ENCODE assay signal across 8 cellular contexts in the genomic region with DNA sequence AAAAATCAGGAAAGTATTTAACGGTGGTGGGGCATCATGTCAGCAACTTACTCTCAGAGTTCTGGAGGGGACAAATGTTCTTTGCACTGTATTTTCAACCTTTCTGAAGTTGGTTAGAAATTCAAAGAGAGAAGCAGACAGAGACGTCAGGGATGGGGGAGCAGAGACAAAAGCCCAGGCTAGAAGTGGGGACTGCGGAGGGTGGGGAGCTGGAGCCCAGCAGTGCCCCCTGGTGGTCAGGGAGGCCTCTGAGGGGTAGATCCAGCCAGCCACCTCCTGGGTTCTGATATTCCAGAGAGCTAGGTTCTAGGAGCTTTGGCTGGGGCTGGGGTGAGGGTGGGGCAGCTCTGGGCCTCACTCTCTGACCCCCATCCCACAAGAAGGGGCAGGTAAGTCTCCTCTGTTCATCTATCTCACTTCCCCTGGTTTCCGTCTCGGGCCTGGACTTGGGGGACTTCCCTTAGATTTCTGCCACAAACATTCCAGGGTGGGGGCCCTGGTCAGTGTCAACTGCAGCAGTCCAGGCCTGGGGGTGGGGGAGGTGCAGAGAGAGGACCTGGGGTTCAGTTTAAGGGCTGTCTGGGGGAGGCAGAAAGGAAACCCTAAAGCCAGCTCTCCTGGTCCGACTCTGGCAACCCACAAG. TPM values are rescaled to one million over a fixed set of nuclear protein-coding genes. Genes with fewer than 3 reads are reported as not detected.
DNase-seq lines count a peak whose midpoint lies in the region; ATAC-seq and TF ChIP-seq lines count a peak whose summit lies in the region.

No MANE protein-coding gene starts in this region.

- 63% methylated on average over 6 of the region's 6 CpGs for WGBS in hepatocyte (ENCODE audit: low lambda C conversion rate, missing lambda C conversion rate)

- CTCF ChIA-PET in HEK293T (lab: Yijun Ruan, JAX), result interaction anchor here (0.6 to 1.8 kb wide), 22 partner anchors 10 to 208 kb away, joined by 3 to 12 read pairs (median 4); no protein-coding TSS in a partner anchor

- H3K4me3 ChIP-seq in SJSA1, result no peak overlapping the region
- no peak overlapping the region for H3K4me3 ChIP-seq in hepatocyte

- DNase-seq in HEK293T (ENCODE audit: extremely low spot score), result peak; percentile 77
- DNase-seq in SJSA1 (ENCODE audit: low read depth in 1 of 2, low spot score in 2 of 2), result peak in 1 of 2 experiments; percentile 66
- DNase-seq in activated naive CD4-positive, alpha-beta T cell treated with anti-CD3 and anti-CD28 coated beads, Interleukin-2, amount 50 U/mL, for 16 hours, result peak; percentile 57
- peak; percentile 77 for DNase-seq in hepatocyte (ENCODE audit: low spot score)
- peak; percentile 16 to 55 (median 40) for DNase-seq in stimulated activated CD4-positive, alpha-beta T cell treated with anti-CD3 and anti-CD28 coated beads, Interleukin-12 subunit alpha, Interleukin-12 subunit beta, amount 100 ng/mL, for 48 hours (ENCODE audit: low read depth in 2 of 3, low spot score in 1 of 3)
- DNase-seq in globus pallidus (ENCODE audit: low spot score), result no peak

- H3K4me1 ChIP-seq in SJSA1 (replicated peaks), result peaks cover 56% of the 10 kb centered on the region
- H3K4me1 ChIP-seq in hepatocyte (ENCODE audit: insufficient read depth), result peaks cover 14% of the 10 kb centered on the region

- peak; percentile 88 for TF ChIP-seq CTCF in C4-2B (conservative IDR thresholded peaks at IDR 0.05)
- TF ChIP-seq CTCF in hepatocyte (IDR thresholded peaks at IDR 0.05; ENCODE audit: poor library complexity), result peak; percentile 76

- POLR2A ChIA-PET in HEK293T (lab: Yijun Ruan, JAX), result no interaction called here

- H3K79me2 ChIP-seq in hepatocyte, result no peaks in the 10 kb centered on the region

- H3K9me3 ChIP-seq in SJSA1 (replicated peaks), result no peaks in the 10 kb centered on the region
- H3K9me3 ChIP-seq in hepatocyte (ENCODE audit: low read depth), result no peaks in the 10 kb centered on the region

- no peaks in the 10 kb centered on the region for H3K36me3 ChIP-seq in SJSA1
- no peaks in the 10 kb centered on the region for H3K36me3 ChIP-seq in hepatocyte (replicated peaks; ENCODE audit: insufficient read depth, low read depth)

- H3K27ac ChIP-seq in C4-2B (no peak overlapping the region), SJSA1 (peak overlapping the region; percentile 67), hepatocyte (peak overlapping the region; percentile 40)

- H4K20me1 ChIP-seq in hepatocyte (ENCODE audit: insufficient read depth, poor library complexity, severe bottlenecking), result peaks cover 2% of the 10 kb centered on the region

- H3K9me2 ChIP-seq in hepatocyte (replicated peaks; ENCODE audit: insufficient read depth), result no peaks in the 10 kb centered on the region

- no peak overlapping the region for H3K4me2 ChIP-seq in hepatocyte

- no peaks in the 10 kb centered on the region for H3K27me3 ChIP-seq in SJSA1 (replicated peaks)
- H3K27me3 ChIP-seq in hepatocyte, result no peaks in the 10 kb centered on the region

- H2AFZ ChIP-seq in hepatocyte, result no peak overlapping the region

- ATAC-seq in HG02938 (IDR thresholded peaks at IDR 0.05; ENCODE audit: unreplicated experiment), result no peak

TF ChIP-seq in HEK293T, 16 proteins besides CTCF, POLR2A, EP300 and RAD21:
- TF ChIP-seq LEF1 (IDR thresholded peaks at IDR 0.05; ENCODE audit: borderline replicate concordance) (no peak), FOXK2 (IDR thresholded peaks at IDR 0.05) (no peak), L3MBTL2 (conservative IDR thresholded peaks at IDR 0.05) (no peak), NFRKB (IDR thresholded peaks at IDR 0.05) (no peak), ELF4 (IDR thresholded peaks at IDR 0.05) (no peak), FOXM1 (IDR thresholded peaks at IDR 0.05; ENCODE audit: borderline replicate concordance) (no peak), ARNT (IDR thresholded peaks at IDR 0.05) (no peak), TARDBP (IDR thresholded peaks at IDR 0.05) (no peak), CTBP1 (IDR thresholded peaks at IDR 0.05; ENCODE audit: borderline replicate concordance) (no peak), BHLHE40 (IDR thresholded peaks at IDR 0.05; ENCODE audit: borderline replicate concordance) (no peak), SP1 (IDR thresholded peaks at IDR 0.05) (no peak), FOXA1 (IDR thresholded peaks at IDR 0.05) (no peak), ZNF384 (IDR thresholded peaks at IDR 0.05) (no peak), HDGF (IDR thresholded peaks at IDR 0.05; ENCODE audit: borderline replicate concordance) (no peak), PKNOX1 (IDR thresholded peaks at IDR 0.05) (no peak)

RNA-seq across cellular contexts. Expression of gene TNS1, which starts 8.9 kb away (rescaled TPM):
- 9.8 and 14.3 TPM in 2 replicates for total RNA-seq in SJSA1 (2014; rRNA removed; shearing (Covaris generic))
- 22.9 and 27.6 TPM in 2 replicates for total RNA-seq in hepatocyte
- polyA plus RNA-seq in hepatocyte, result 16.2 TPM in 2 replicates
